In the genomic region with DNA sequence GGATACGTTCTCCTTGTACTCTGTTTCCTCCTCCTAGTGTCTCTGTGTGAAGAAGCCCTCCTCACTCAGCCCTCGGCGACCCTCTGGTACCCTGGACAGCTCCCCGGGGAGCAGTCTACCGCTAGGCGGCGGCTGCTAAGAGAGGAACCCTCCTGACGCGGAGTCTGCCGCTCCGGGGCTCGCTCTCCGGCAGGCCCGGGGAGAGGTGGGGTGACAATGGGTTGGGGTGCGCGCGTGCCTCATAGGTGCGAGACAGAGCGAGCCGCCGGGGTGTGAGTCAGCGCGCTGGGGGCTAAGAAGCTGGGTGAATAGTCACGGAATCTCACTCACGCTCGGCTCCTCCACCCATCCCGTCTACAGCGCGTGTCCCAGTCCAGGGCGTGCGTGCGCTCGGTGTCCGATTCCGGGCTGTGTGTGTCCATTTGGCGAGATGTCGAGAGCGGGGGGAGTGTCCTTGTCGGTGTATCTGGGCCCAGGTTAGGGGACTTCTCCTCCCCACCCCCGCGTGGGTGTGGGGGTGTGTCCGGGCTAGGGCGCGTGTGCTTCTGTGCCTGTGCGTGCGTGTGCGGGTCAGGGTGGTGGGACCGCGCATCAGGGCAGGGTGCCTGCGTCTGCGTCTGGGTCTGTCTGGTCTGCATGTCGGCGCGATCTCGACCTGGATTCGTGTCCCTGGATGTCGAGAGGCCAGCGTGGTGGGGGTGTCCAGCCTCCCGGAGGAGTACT, we compare ENCODE assay signal across 8 cellular contexts. TPM values are rescaled to one million over a fixed set of nuclear protein-coding genes. Genes with fewer than 3 reads are reported as not detected.
A peak's percentile ranks its signal among the peaks of the same experiment; 100 is the strongest.
DNase-seq lines count a peak whose midpoint lies in the region; ATAC-seq and TF ChIP-seq lines count a peak whose summit lies in the region.

No MANE protein-coding gene starts in this region.

- peaks cover 0 to 22% (median 13%) of the 10 kb centered on the region in 12 donors for H3K4me1 ChIP-seq in heart left ventricle

- peak; percentile 33 to 77 (median 60) for TF ChIP-seq CTCF in heart left ventricle (IDR thresholded peaks at IDR 0.05)

- no peak for TF ChIP-seq POLR2A in heart left ventricle (IDR thresholded peaks at IDR 0.05)

- H3K9me3 ChIP-seq in heart left ventricle, result no peaks in the 10 kb centered on the region

- DNase-seq in activated T-cell treated with anti-CD3 and anti-CD28 coated beads for 48 hours (ENCODE audit: low read depth), result peak; percentile 41
- no peak for DNase-seq in activated T-cell treated with anti-CD3 and anti-CD28 coated beads for 4 hours
- DNase-seq in activated CD8-positive, alpha-beta memory T cell treated with anti-CD3 and anti-CD28 coated beads, Interleukin-2, amount 50 U/mL, for 24 hours (ENCODE audit: extremely low read depth), result peak; percentile 1
- DNase-seq in heart left ventricle, result peak; percentile 50 to 74 (median 51)
- DNase-seq in putamen (ENCODE audit: low spot score), result peak; percentile 2
- DNase-seq in GOT3 (lab: John Stamatoyannopoulos, UW), result no peak
- no peak for DNase-seq in OCI-M1 (lab: John Stamatoyannopoulos, UW)

- 1 to 4% (median 1%) methylated on average over 18 to 59 of the region's 59 CpGs for WGBS in heart left ventricle, 4 donors

- H3K27me3 ChIP-seq in heart left ventricle, result peaks cover 17 to 55% (median 32%) of the 10 kb centered on the region in 9 donors

- no peak overlapping the region for H3K27ac ChIP-seq in heart left ventricle

- ATAC-seq in heart left ventricle (peak; percentile 78 to 87 (median 82)), HG03175 (IDR thresholded peaks at IDR 0.05; ENCODE audit: unreplicated experiment) (no peak)

- H3K4me3 ChIP-seq in heart left ventricle, result peak overlapping the region; percentile 14 to 54 (median 46)

- intact Hi-C loops in heart left ventricle (cut with DNase I), result no loop called here

- H3K36me3 ChIP-seq in heart left ventricle, result no peaks in the 10 kb centered on the region

RNA-seq across cellular contexts. Expression of a gene that starts 0.6 kb away (rescaled TPM):
- total RNA-seq in heart left ventricle, result 1 to 10 TPM in 1 of 9 donors, under 1 TPM in 8; 0.15 to 4.3 (median 0.32) TPM
- under 1 TPM; 0.08 to 0.19 TPM for polyA plus RNA-seq in heart left ventricle

Comparison
In these comparisons a context has a peak if more than half of its experiments do, and no peak if none do; other contexts are left out.
1. DNase-seq: peak in activated T-cell treated with anti-CD3 and anti-CD28 coated beads for 48 hours (single experiment), activated CD8-positive, alpha-beta memory T cell treated with anti-CD3 and anti-CD28 coated beads, Interleukin-2, amount 50 U/mL, for 24 hours (single experiment), heart left ventricle (5 of 5) and putamen (single experiment); none in activated T-cell treated with anti-CD3 and anti-CD28 coated beads for 4 hours (single experiment), GOT3 (single experiment) and OCI-M1 (single experiment).